19 cellular contexts compared by ENCODE assay signal in genomic region chr7:13098161-13098560, GRCh38.
DNase-seq lines count a peak whose midpoint lies in the region; ATAC-seq, FAIRE-seq and TF ChIP-seq lines count a peak whose summit lies in the region.
"Had no signal": no experiment of that assay in that cellular context is flagged by ENCODE, and none has a peak within 500 bp of the region (broad histone marks: within the 10 kb centered on the region; RNA-seq: fewer than 3 reads in every experiment).

No MANE protein-coding gene starts in this region.

- H3K4me1 ChIP-seq in right lobe of liver (peaks cover 0 to 11% (median 2%) of the 10 kb centered on the region in 4 donors), HepG2 (ENCODE audit: insufficient read depth, low read length) (no peaks in the 10 kb centered on the region; the same call in 1 of the 2 replicates), K562 (replicated peaks in 1 of 2; ENCODE audit: control insufficient read depth in 2 of 2, insufficient read depth in 2 of 2, low read length in 2 of 2) (no peaks in the 10 kb centered on the region)
- H3K4me1 ChIP-seq: BLaER1 had no signal

- in situ Hi-C loops in HepG2 (cut with HindIII; ENCODE audit: extremely low pct_ligation_motif_present, low pct_unique_long_range_greater_than_20kb): no loop called here
- in situ Hi-C loops in K562 (cut with MboI): no loop called here

- intact Hi-C loops in right lobe of liver (cut with DNase I): no loop called here
- intact Hi-C loops in HepG2 (cut with micrococcal nuclease; ENCODE audit: unreplicated experiment): loop anchor here (5.0 kb wide), 1 partner anchor 81 kb away; no protein-coding TSS in a partner anchor
- intact Hi-C loops in K562 (cut with micrococcal nuclease): no loop called here

- H3K27me3 Mint-ChIP-seq in nephron progenitor cell (ENCODE audit: low read depth, poor library complexity): no peaks in the 10 kb centered on the region
- H3K27me3 Mint-ChIP-seq in T-cell: peaks cover 0 to 4% of the 10 kb centered on the region in 2 donors

- no peak for DNase-seq in right lobe of liver
- no peak for DNase-seq in HepG2 (ENCODE audit: low spot score)
- no peak for DNase-seq in K562 (ENCODE audit: extremely low read depth in 1 of 4, low spot score in 3 of 4)
- no peak for DNase-seq in nephron progenitor cell
- no peak for DNase-seq in T-cell
- DNase-seq in activated CD4-positive, CD25-positive, alpha-beta regulatory T cell treated with anti-CD3 and anti-CD28 coated beads, Interleukin-2, amount 50 U/mL, for 72 hours: no peak
- DNase-seq: 8988T; CD4-positive, alpha-beta memory T cell; DMS153; DMS79; GF-D8; HCEC 1CT; HFFc6 had no signal

- H3K9me3 Mint-ChIP-seq in nephron progenitor cell (peaks cover 8% of the 10 kb centered on the region), T-cell (no peaks in the 10 kb centered on the region)
- H3K9me3 Mint-ChIP-seq: CD4-positive, alpha-beta memory T cell; HFFc6; IgD-negative memory B cell had no signal

- H3K4me2 ChIP-seq in HepG2 (ENCODE audit: low read depth, low read length) (no peak overlapping the region), K562 (ENCODE audit: insufficient read depth, low read length) (no peak overlapping the region)
- H3K4me2 ChIP-seq: BLaER1, GM23338 had no signal

- H3K9me1 ChIP-seq in K562 (ENCODE audit: control insufficient read depth, insufficient read depth, low read length): no peaks in the 10 kb centered on the region

- H3K79me2 ChIP-seq in HepG2 (ENCODE audit: insufficient read depth, low read length): no peaks in the 10 kb centered on the region
- H3K79me2 ChIP-seq in K562 (ENCODE audit: control insufficient read depth, insufficient read depth, low read length): no peaks in the 10 kb centered on the region

- no peak overlapping the region for H3K4me3 ChIP-seq in right lobe of liver
- no peak overlapping the region for H3K4me3 ChIP-seq in HepG2 (replicated peaks in 1 of 3; ENCODE audit: insufficient read depth in 1 of 3, low read depth in 2 of 3, low read length in 3 of 3)
- no peak overlapping the region for H3K4me3 ChIP-seq in K562
- H3K4me3 ChIP-seq: BLaER1, GM23338 had no signal

- H3K36me3 ChIP-seq in right lobe of liver (no peaks in the 10 kb centered on the region), HepG2 (replicated peaks in 1 of 2; ENCODE audit: control insufficient read depth in 1 of 2, insufficient read depth in 2 of 2, low read length in 2 of 2) (no peaks in the 10 kb centered on the region), K562 (ENCODE audit: control insufficient read depth, insufficient read depth, low read length) (no peaks in the 10 kb centered on the region)
- H3K36me3 ChIP-seq: BLaER1 had no signal

- H3K27me3 ChIP-seq in right lobe of liver (no peaks in the 10 kb centered on the region), HepG2 (ENCODE audit: control insufficient read depth in 1 of 2, insufficient read depth in 2 of 2, low read length in 2 of 2) (no peaks in the 10 kb centered on the region), K562 (ENCODE audit: control insufficient read depth in 2 of 2, insufficient read depth in 2 of 2, low read length in 2 of 2) (no peaks in the 10 kb centered on the region)
- H3K27me3 ChIP-seq: BLaER1 had no signal

- peaks cover 32% of the 10 kb centered on the region for H3K4me1 Mint-ChIP-seq in nephron progenitor cell
- no peaks in the 10 kb centered on the region for H3K4me1 Mint-ChIP-seq in T-cell
- H3K4me1 Mint-ChIP-seq: CD4-positive, alpha-beta memory T cell; GM23338 had no signal

- H3K4me3 Mint-ChIP-seq in nephron progenitor cell (no peak overlapping the region), T-cell (no peak overlapping the region)
- H3K4me3 Mint-ChIP-seq: CD14-positive monocyte; CD4-positive, alpha-beta memory T cell; GM23338; HFFc6; IgD-negative memory B cell had no signal

- BruUV-seq in HepG2 (replicated peaks; lab: Mats Ljungman, UMichigan) (no TSS peak), K562 (replicated peaks; lab: Mats Ljungman, UMichigan) (no TSS peak)

- TF ChIP-seq POLR2A in right lobe of liver (IDR thresholded peaks at IDR 0.05) (no peak), HepG2 (IDR thresholded peaks at IDR 0.05; ENCODE audit: insufficient read depth in 1 of 2, low read depth in 2 of 2, low read length in 2 of 2) (no peak), K562 (conservative IDR thresholded peaks at IDR 0.05) (no peak)

- H2AFZ ChIP-seq in HepG2 (ENCODE audit: low read length) (no peak overlapping the region), K562 (ENCODE audit: low read depth, low read length) (no peak overlapping the region)

- POLR2A ChIA-PET in HepG2 (lab: Yijun Ruan, JAX) (no interaction called here), K562 (lab: Yijun Ruan, JAX) (interaction anchor here (0.6 kb wide), 1 partner anchor 382 kb away, joined by 3 read pairs; no protein-coding TSS in a partner anchor), T-cell (lab: Charles Lee) (no interaction called here)

- no peak overlapping the region for H3K27ac ChIP-seq in right lobe of liver
- no peak overlapping the region for H3K27ac ChIP-seq in HepG2 (ENCODE audit: extremely low read length, insufficient read depth, low read length)
- no peak overlapping the region for H3K27ac ChIP-seq in K562 (ENCODE audit: extremely low read depth, low read depth, low read length)
- H3K27ac ChIP-seq: BLaER1, HL-60 had no signal

- WGBS in right lobe of liver (ENCODE audit: insufficient coverage, low coverage, low lambda C conversion rate, missing lambda C conversion rate): 47% methylated on average over 4 of the region's 4 CpGs
- WGBS in HepG2 (ENCODE audit: low lambda C conversion rate): 59% methylated on average over 4 of the region's 4 CpGs
- 37% methylated on average over 4 of the region's 4 CpGs for WGBS in K562 (ENCODE audit: insufficient coverage, low coverage, missing lambda C conversion rate)

- TF ChIP-seq RAD21 in HepG2 (CRISPR knock-in tag; IDR thresholded peaks at IDR 0.05): no peak
- TF ChIP-seq RAD21 in K562 (CRISPR knock-in tag; conservative IDR thresholded peaks at IDR 0.05 in 1 of 2, IDR thresholded peaks at IDR 0.05 in 1 of 2): no peak

- ATAC-seq in right lobe of liver: peak; percentile 30 to 76 (median 46)
- no peak for ATAC-seq in HepG2
- no peak for ATAC-seq in K562
- no peak for ATAC-seq in T-cell (replicated peaks in 1 of 4)
- ATAC-seq in GM21576 (IDR thresholded peaks at IDR 0.05; ENCODE audit: unreplicated experiment): no peak
- ATAC-seq: GM23338 had no signal

- CTCF ChIA-PET in HepG2 (lab: Yijun Ruan, JAX; ENCODE audit: low intra/inter-chr PET ratio, low total read pairs): no interaction called here
- CTCF ChIA-PET in K562 (lab: Yijun Ruan, JAX; ENCODE audit: low intra/inter-chr PET ratio): no interaction called here
- CTCF ChIA-PET in T-cell (lab: Charles Lee): no interaction called here

- H3K9ac ChIP-seq in HepG2 (ENCODE audit: insufficient read depth, low read depth, low read length) (no peak overlapping the region), K562 (ENCODE audit: insufficient read depth in 1 of 2, low read depth in 2 of 2, low read length in 2 of 2) (no peak overlapping the region)
- H3K9ac ChIP-seq: BLaER1 had no signal

- H3K9me3 ChIP-seq in right lobe of liver: no peaks in the 10 kb centered on the region
- no peaks in the 10 kb centered on the region for H3K9me3 ChIP-seq in HepG2 (ENCODE audit: low read length)
- no peaks in the 10 kb centered on the region for H3K9me3 ChIP-seq in K562 (replicated peaks; ENCODE audit: control insufficient read depth, insufficient read depth, low read depth, low read length)
- H3K9me3 ChIP-seq: BLaER1 had no signal

- TF ChIP-seq EP300 in HepG2 (IDR thresholded peaks at IDR 0.05; ENCODE audit: low read depth in 2 of 2, low read length in 2 of 2) (no peak), HepG2 (CRISPR knock-in tag; IDR thresholded peaks at IDR 0.05; ENCODE audit: borderline replicate concordance) (no peak), K562 (IDR thresholded peaks at IDR 0.05; ENCODE audit: low read length) (no peak)

- FAIRE-seq in HepG2 (lab: Jason Lieb, UNC) (no peak), K562 (lab: Jason Lieb, UNC) (no peak)

- no peak for TF ChIP-seq CTCF in right lobe of liver (IDR thresholded peaks at IDR 0.05)
- no peak for TF ChIP-seq CTCF in HepG2 (CRISPR knock-in tag; IDR thresholded peaks at IDR 0.05)
- TF ChIP-seq CTCF in K562 (IDR thresholded peaks at IDR 0.05 in 2 of 3, conservative IDR thresholded peaks at IDR 0.05 in 1 of 3; ENCODE audit: insufficient read depth in 2 of 3, low read depth in 1 of 3, low read length in 3 of 3): no peak
- no peak for TF ChIP-seq CTCF in nephron progenitor cell (IDR thresholded peaks at IDR 0.05)

- H3K36me3 Mint-ChIP-seq in nephron progenitor cell (ENCODE audit: low read depth) (no peaks in the 10 kb centered on the region), T-cell (no peaks in the 10 kb centered on the region)
- H3K36me3 Mint-ChIP-seq: CD14-positive monocyte; CD4-positive, alpha-beta memory T cell; IgD-negative memory B cell had no signal

- no peaks in the 10 kb centered on the region for H4K20me1 ChIP-seq in HepG2 (ENCODE audit: insufficient read depth, low read length)
- H4K20me1 ChIP-seq in K562 (replicated peaks; ENCODE audit: control insufficient read depth, insufficient read depth, low read length): no peaks in the 10 kb centered on the region
- H4K20me1 ChIP-seq: BLaER1 had no signal

- H3K27ac Mint-ChIP-seq in nephron progenitor cell: peak overlapping the region; percentile 97
- H3K27ac Mint-ChIP-seq in T-cell: no peak overlapping the region
- H3K27ac Mint-ChIP-seq: GM23338, HFFc6, IgD-negative memory B cell had no signal

TF ChIP-seq in HepG2, 621 proteins besides CTCF, POLR2A, EP300 and RAD21 (continues in another document):
- TF ChIP-seq ZNF230 (CRISPR knock-in tag; IDR thresholded peaks at IDR 0.05): no peak
- no peak for TF ChIP-seq U2AF1 (optimal IDR thresholded peaks at IDR 0.05; ENCODE audit: low read depth, low read length)
- TF ChIP-seq NR2F1 (CRISPR knock-in tag; IDR thresholded peaks at IDR 0.05): no peak
- TF ChIP-seq POGZ (CRISPR knock-in tag; IDR thresholded peaks at IDR 0.05): no peak

TF ChIP-seq in K562, 482 proteins besides CTCF, POLR2A, EP300 and RAD21:
- TF ChIP-seq TOE1 (IDR thresholded peaks at IDR 0.05; ENCODE audit: borderline replicate concordance) (no peak), TOE1 (CRISPR knock-in tag; IDR thresholded peaks at IDR 0.05; ENCODE audit: borderline replicate concordance, low read depth) (no peak), BHLHE40 (IDR thresholded peaks at IDR 0.05; ENCODE audit: low read length) (0 out of 2 replicates have a peak, but pooled peaks have one; percentile 9)

Comparison
In these comparisons a context has a peak if more than half of its experiments do, and no peak if none do; other contexts are left out.
1. ATAC-seq: peak in right lobe of liver (4 of 4); none in HepG2 (single experiment), K562 (single experiment), T-cell (0 of 4) and GM21576 (single experiment).